Comparison of ENCODE assay signal across 31 cellular contexts in the genomic region with DNA sequence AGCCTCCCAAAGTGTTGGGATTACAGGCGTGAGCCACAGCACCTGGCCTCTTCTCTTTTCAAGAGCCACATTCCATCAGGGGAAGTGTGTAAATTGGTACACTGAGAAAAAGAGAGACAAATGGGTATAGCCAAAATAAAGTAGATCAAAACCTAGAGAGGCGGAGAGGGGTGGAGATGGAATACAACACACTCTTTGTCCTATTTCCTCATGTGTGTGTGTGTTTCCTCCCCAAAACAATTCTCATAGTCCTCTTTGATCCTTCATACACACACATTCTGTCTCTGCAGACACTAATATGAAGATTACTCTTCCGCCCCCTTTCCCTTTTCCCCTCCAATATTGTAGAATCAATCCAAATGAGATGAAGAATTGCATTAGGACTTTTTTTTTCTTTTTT. TPM values are rescaled to one million over a fixed set of nuclear protein-coding genes. Genes with fewer than 3 reads are reported as not detected.
"Had no signal": no experiment of that assay in that cellular context is flagged by ENCODE, and none has a peak within 500 bp of the region (broad histone marks: within the 10 kb centered on the region; RNA-seq: fewer than 3 reads in every experiment).

No MANE protein-coding gene starts in this region.

- H3K27me3 ChIP-seq: colonic mucosa, dorsolateral prefrontal cortex, esophagus muscularis mucosa, esophagus squamous epithelium, foreskin keratinocyte, gastrocnemius medialis, gastroesophageal sphincter, heart left ventricle, heart right ventricle had no signal

- H3K9me3 Mint-ChIP-seq: dendritic cell treated with granulocyte-macrophage colony-stimulating factor and Interleukin-4, amounts not matched to agents 40 ng/mL and 50 ng/mL, for 4 days; effector memory CD8-positive, alpha-beta T cell; endodermal cell had no signal

- H3K27ac Mint-ChIP-seq: dendritic cell treated with granulocyte-macrophage colony-stimulating factor and Interleukin-4, amounts not matched to agents 40 ng/mL and 50 ng/mL, for 4 days; effector memory CD8-positive, alpha-beta T cell; endodermal cell had no signal

- H3K27ac ChIP-seq: colonic mucosa, coronary artery, dorsolateral prefrontal cortex, epithelial cell of prostate, esophagus muscularis mucosa, esophagus squamous epithelium, foreskin keratinocyte, gastrocnemius medialis, gastroesophageal sphincter, heart left ventricle, heart right ventricle had no signal

- H3K36me3 ChIP-seq: colonic mucosa, esophagus muscularis mucosa, esophagus squamous epithelium, gastrocnemius medialis, gastroesophageal sphincter, heart left ventricle, heart right ventricle had no signal

- H3K4me3 ChIP-seq: colonic mucosa, coronary artery, dorsolateral prefrontal cortex, esophagus muscularis mucosa, esophagus squamous epithelium, gastrocnemius medialis, gastroesophageal sphincter, heart left ventricle, heart right ventricle had no signal

- H3K4me3 Mint-ChIP-seq: dendritic cell treated with granulocyte-macrophage colony-stimulating factor and Interleukin-4, amounts not matched to agents 40 ng/mL and 50 ng/mL, for 4 days; effector memory CD8-positive, alpha-beta T cell; endodermal cell had no signal

- H3K9me3 ChIP-seq: colonic mucosa, esophagus muscularis mucosa, esophagus squamous epithelium, gastrocnemius medialis, gastroesophageal sphincter, heart left ventricle, heart right ventricle had no signal

- ATAC-seq: effector memory CD8-positive, alpha-beta T cell; esophagus mucosa; foreskin keratinocyte; gastrocnemius medialis; gastroesophageal sphincter; heart left ventricle; heart right ventricle had no signal

- DNase-seq: colonic mucosa; cortex of kidney; dermis blood vessel endothelial cell; dorsolateral prefrontal cortex; effector CD4-positive, alpha-beta T cell; effector CD8-positive, alpha-beta T cell; effector memory CD4-positive, alpha-beta T cell; effector memory CD8-positive, alpha-beta T cell; endodermal cell; esophagus squamous epithelium; foreskin fibroblast; foreskin keratinocyte; foreskin melanocyte; gastrocnemius medialis; glutamatergic neuron; head of caudate nucleus; heart left ventricle; heart right ventricle had no signal

- H3K4me1 ChIP-seq: colonic mucosa had no signal

- H3K27me3 Mint-ChIP-seq: dendritic cell treated with granulocyte-macrophage colony-stimulating factor and Interleukin-4, amounts not matched to agents 40 ng/mL and 50 ng/mL, for 4 days; effector memory CD8-positive, alpha-beta T cell had no signal

- FAIRE-seq: colon, endometrium, endothelial cell of umbilical vein, frontal cortex had no signal

RNA-seq across cellular contexts. Expression of a gene that starts 16.0 kb away (rescaled TPM):
- total RNA-seq: colonic mucosa, dermis blood vessel endothelial cell, endothelial cell of umbilical vein, epithelial cell of proximal tubule, esophagus mucosa, esophagus muscularis mucosa, esophagus squamous epithelium, foreskin keratinocyte, frontal cortex, gastrocnemius medialis, glomerular endothelial cell had no signal
- polyA plus RNA-seq: endothelial cell of umbilical vein, esophagus, foreskin keratinocyte had no signal

RNA-seq across cellular contexts. Expression of a gene that starts 39.2 kb away (rescaled TPM):
- total RNA-seq: frontal cortex, gastrocnemius medialis had no signal
